In the genomic region with DNA sequence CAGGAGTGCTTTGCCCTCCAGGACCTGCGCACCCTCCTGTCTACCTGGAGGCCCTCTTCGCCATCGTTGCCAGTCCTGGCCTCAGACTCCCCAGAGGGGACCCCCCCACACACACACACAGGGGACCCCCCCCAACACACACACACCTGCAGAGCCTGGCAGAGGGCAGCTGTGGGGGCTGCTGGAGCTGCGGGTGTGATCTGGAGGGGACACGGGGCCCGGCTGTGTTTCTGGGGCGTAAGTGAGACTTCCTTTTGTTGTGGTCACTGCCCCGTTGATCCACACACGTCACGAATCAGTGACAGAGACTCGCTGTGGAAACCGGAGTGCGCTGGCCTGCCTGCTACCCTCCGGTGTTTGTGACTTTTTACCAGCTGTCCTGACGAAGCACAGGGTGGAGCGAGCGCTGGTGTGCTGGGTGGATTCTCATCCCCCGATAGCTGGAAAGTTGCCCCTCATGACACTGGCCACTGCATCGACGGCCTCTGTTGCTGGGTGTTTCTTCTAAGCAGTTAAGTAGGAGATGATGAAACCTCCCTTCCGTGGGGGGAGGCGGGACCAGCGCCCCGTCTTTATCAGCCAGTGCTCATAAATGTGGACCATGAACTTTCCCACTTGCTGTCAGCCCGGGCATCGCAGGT, we compare ENCODE assay signal across 8 cellular contexts. TPM values are rescaled to one million over a fixed set of nuclear protein-coding genes. Genes with fewer than 3 reads are reported as not detected.
A peak's percentile ranks its signal among the peaks of the same experiment; 100 is the strongest.
DNase-seq lines count a peak whose midpoint lies in the region; ATAC-seq, FAIRE-seq and TF ChIP-seq lines count a peak whose summit lies in the region.

No MANE protein-coding gene starts in this region.

- H2AFZ ChIP-seq in endothelial cell of umbilical vein (ENCODE audit: low read depth, low read length) (no peak overlapping the region), neural cell (ENCODE audit: low read depth, low read length) (no peak overlapping the region)

- DNase-seq in AG04450 (ENCODE audit: low read depth, low spot score), result no peak
- DNase-seq in MV-4-11 (lab: John Stamatoyannopoulos, UW), result peak; percentile 46
- no peak for DNase-seq in endothelial cell of umbilical vein (ENCODE audit: low read depth, low spot score)

- CTCF ChIA-PET in AG04450 (lab: Charles Lee), result no interaction called here
- CTCF ChIA-PET in endothelial cell of umbilical vein (lab: Charles Lee), result no interaction called here

- no peaks in the 10 kb centered on the region for H3K9me1 ChIP-seq in endothelial cell of umbilical vein (replicated peaks; ENCODE audit: control insufficient read depth, extremely low read depth, insufficient read depth, low read length)

- no peaks in the 10 kb centered on the region for H3K9me2 ChIP-seq in neural cell (ENCODE audit: insufficient read depth, low read length)

- ATAC-seq in GM21528 (IDR thresholded peaks at IDR 0.05; ENCODE audit: low FRiP score, unreplicated experiment) (no peak), GM21515 (IDR thresholded peaks at IDR 0.05; ENCODE audit: unreplicated experiment) (no peak), HG03097 (IDR thresholded peaks at IDR 0.05; ENCODE audit: low FRiP score, unreplicated experiment) (no peak), GM19397 (IDR thresholded peaks at IDR 0.05; ENCODE audit: unreplicated experiment) (no peak)

- dilution Hi-C loops in endothelial cell of umbilical vein (cut with MboI; ENCODE audit: extremely low pct_ligation_motif_present, low sequenced_read_pairs), result no loop called here

- H3K4me3 ChIP-seq in AG04450 (ENCODE audit: low read depth, low read length), result peak overlapping the region; percentile 62
- H3K4me3 ChIP-seq in endothelial cell of umbilical vein (replicated peaks in 1 of 3; ENCODE audit: insufficient read depth in 1 of 3, low read depth in 1 of 3, low read length in 3 of 3), result peak overlapping the region; percentile 19 to 56 (median 39)
- peak overlapping the region; percentile 59 for H3K4me3 ChIP-seq in neural cell (ENCODE audit: low read length)

- H3K79me2 ChIP-seq in endothelial cell of umbilical vein (ENCODE audit: control insufficient read depth, insufficient read depth, low read length) (peaks cover 46% of the 10 kb centered on the region), neural cell (replicated peaks; ENCODE audit: insufficient read depth, low read length) (peaks cover 6% of the 10 kb centered on the region)

- no peak for TF ChIP-seq CTCF in AG04450 (IDR thresholded peaks at IDR 0.05; ENCODE audit: low read depth, low read length)
- TF ChIP-seq CTCF in endothelial cell of umbilical vein (IDR thresholded peaks at IDR 0.05; ENCODE audit: extremely low read depth in 1 of 2, insufficient read depth in 1 of 2, low read depth in 1 of 2, low read length in 2 of 2), result no peak
- TF ChIP-seq CTCF in neural cell (IDR thresholded peaks at IDR 0.05; ENCODE audit: poor library complexity, severe bottlenecking), result no peak

- no peaks in the 10 kb centered on the region for H3F3A ChIP-seq in neural cell (ENCODE audit: insufficient read depth, low read length, poor library complexity, severe bottlenecking)

- TF ChIP-seq RAD21 in neural cell (conservative IDR thresholded peaks at IDR 0.05), result no peak

- H3K9me3 ChIP-seq in AG04450 (ENCODE audit: control insufficient read depth, insufficient read depth, low read length) (no peaks in the 10 kb centered on the region; the same call in 1 of the 2 replicates), endothelial cell of umbilical vein (replicated peaks; ENCODE audit: control insufficient read depth, insufficient read depth, low read length) (no peaks in the 10 kb centered on the region), neural cell (ENCODE audit: low read length) (no peaks in the 10 kb centered on the region)

- H3K4me1 ChIP-seq in endothelial cell of umbilical vein (ENCODE audit: control insufficient read depth, extremely low read depth, insufficient read depth, low read length), result peaks cover 19% of the 10 kb centered on the region

- intact Hi-C loops in endothelial cell of umbilical vein (cut with micrococcal nuclease), result loop anchor here (2.0 to 5.0 kb wide), 2 partner anchors 29 to 119 kb away; no protein-coding TSS in a partner anchor

- BruUV-seq in endothelial cell of umbilical vein (replicated peaks; lab: Mats Ljungman, UMichigan), result no TSS peak

- FAIRE-seq in endothelial cell of umbilical vein (lab: Jason Lieb, UNC), result no peak

- POLR2A ChIA-PET in AG04450 (lab: Yijun Ruan, JAX) (no interaction called here), endothelial cell of umbilical vein (lab: Charles Lee) (no interaction called here)

- H4K20me1 ChIP-seq in endothelial cell of umbilical vein (replicated peaks; ENCODE audit: control insufficient read depth, extremely low read depth, insufficient read depth, low read length), result no peaks in the 10 kb centered on the region
- H4K20me1 ChIP-seq in neural cell (ENCODE audit: insufficient read depth), result no peaks in the 10 kb centered on the region

- no peak for TF ChIP-seq EP300 in neural cell (conservative IDR thresholded peaks at IDR 0.05; ENCODE audit: poor library complexity, severe bottlenecking)

- H3K4me2 ChIP-seq in endothelial cell of umbilical vein (ENCODE audit: insufficient read depth, low read length) (peak overlapping the region; percentile 61), neural cell (ENCODE audit: low read length) (no peak overlapping the region)

- TF ChIP-seq POLR2A in endothelial cell of umbilical vein (IDR thresholded peaks at IDR 0.05; ENCODE audit: low read depth, low read length), result no peak

- H3K9ac ChIP-seq in endothelial cell of umbilical vein (replicated peaks; ENCODE audit: extremely low read depth, insufficient read depth, low read length), result peak overlapping the region; percentile 54
- no peak overlapping the region for H3K9ac ChIP-seq in neural cell (ENCODE audit: low read length)

- H3K36me3 ChIP-seq in endothelial cell of umbilical vein (ENCODE audit: control insufficient read depth in 2 of 2, extremely low read depth in 1 of 2, insufficient read depth in 2 of 2, low read length in 2 of 2) (peaks cover 0 to 18% of the 10 kb centered on the region in 2 experiments), neural cell (ENCODE audit: insufficient read depth, low read length) (no peaks in the 10 kb centered on the region)

- H3K27ac ChIP-seq in AG04450 (ENCODE audit: low read depth, low read length) (no peak overlapping the region), endothelial cell of umbilical vein (ENCODE audit: insufficient read depth, low read depth, low read length) (no peak overlapping the region), neural cell (ENCODE audit: low read length) (no peak overlapping the region)

- H3K27me3 ChIP-seq in AG04450 (ENCODE audit: control insufficient read depth, insufficient read depth, low read length) (peaks cover 9% of the 10 kb centered on the region), endothelial cell of umbilical vein (ENCODE audit: control insufficient read depth in 2 of 2, insufficient read depth in 2 of 2, low read length in 2 of 2) (no peaks in the 10 kb centered on the region), neural cell (ENCODE audit: insufficient read depth, low read depth, low read length) (peaks cover 26% of the 10 kb centered on the region)

TF ChIP-seq in endothelial cell of umbilical vein, 7 proteins besides CTCF, POLR2A, EP300 and RAD21:
- TF ChIP-seq GATA2 (IDR thresholded peaks at IDR 0.05; ENCODE audit: insufficient read depth, insufficient read length, low read depth, low read length) (no peak), EZH2 (IDR thresholded peaks at IDR 0.05; ENCODE audit: borderline replicate concordance, low read depth, low read length, severe bottlenecking) (no peak), JUN (IDR thresholded peaks at IDR 0.05; ENCODE audit: borderline replicate concordance, insufficient read depth, insufficient read length, low read depth) (no peak), FOS (IDR thresholded peaks at IDR 0.05; ENCODE audit: borderline replicate concordance, insufficient read depth, low read length) (no peak), MAX (IDR thresholded peaks at IDR 0.05; ENCODE audit: insufficient read depth, insufficient read length) (no peak), POLR2AphosphoS5 (IDR thresholded peaks at IDR 0.05; ENCODE audit: insufficient read depth, low read depth, low read length) (no peak), MYC (IDR thresholded peaks at IDR 0.05; ENCODE audit: low read depth, low read length) (no peak)

TF ChIP-seq in neural cell, 6 proteins besides CTCF, POLR2A, EP300 and RAD21 (continues in another document):
- TF ChIP-seq SMC3 (conservative IDR thresholded peaks at IDR 0.05; ENCODE audit: poor library complexity), result no peak
- TF ChIP-seq MXI1 (conservative IDR thresholded peaks at IDR 0.05; ENCODE audit: poor library complexity, severe bottlenecking), result no peak
- no peak for TF ChIP-seq EZH2 (IDR thresholded peaks at IDR 0.05; ENCODE audit: borderline replicate concordance, insufficient read depth, low read length, poor library complexity, severe bottlenecking)
- no peak for TF ChIP-seq TAF1 (IDR thresholded peaks at IDR 0.05; ENCODE audit: low read depth)
- no peak for TF ChIP-seq POLR2AphosphoS5 (IDR thresholded peaks at IDR 0.05)

RNA-seq across cellular contexts. Expression of gene METRNL, which starts 2.3 kb away (rescaled TPM):
- polyA plus RNA-seq in AG04450 (2011; rRNA removed), result 10.9 and 17.2 TPM in 2 replicates
- polyA minus RNA-seq in AG04450 (2011; rRNA and poly(A)+ RNA removed), result 5.9 and 6.7 TPM in 2 replicates
- 29.5 and 36.6 TPM in 2 replicates for total RNA-seq in endothelial cell of umbilical vein
- 54.4 and 67.5 TPM in 2 replicates for polyA plus RNA-seq in endothelial cell of umbilical vein
- 21.5 and 36.2 TPM in 2 replicates for polyA plus RNA-seq in endothelial cell of umbilical vein (2011; cell fraction: cytosol; rRNA removed)
- 13.5 and 18.3 TPM in 2 replicates for polyA plus RNA-seq in endothelial cell of umbilical vein (2011; cell fraction: nucleus; rRNA removed)
- 19.0 and 36.8 TPM in 2 replicates for polyA plus RNA-seq in endothelial cell of umbilical vein (2012)
- polyA minus RNA-seq in endothelial cell of umbilical vein, result 20.0 and 21.3 TPM in 2 replicates
- 62.9 TPM for polyA minus RNA-seq in endothelial cell of umbilical vein (2011; cell fraction: cytosol; rRNA and poly(A)+ RNA removed)
- 5.6 and 13.3 TPM in 2 replicates for polyA minus RNA-seq in endothelial cell of umbilical vein (2011; cell fraction: nucleus; rRNA and poly(A)+ RNA removed)
- polyA plus RNA-seq in neural cell, result 15.1 and 22.7 TPM in 2 replicates
- 21.4 and 21.8 TPM in 2 replicates for polyA minus RNA-seq in neural cell
